Comparison of ENCODE assay signal across 8 cellular contexts in genomic region chr17:81394831-81395599, GRCh38. TPM values are rescaled to one million over a fixed set of nuclear protein-coding genes. Genes with fewer than 3 reads are reported as not detected.
DNase-seq lines count a peak whose midpoint lies in the region; ATAC-seq and TF ChIP-seq lines count a peak whose summit lies in the region.

Gene BAHCC1 (plus strand): TSS chr17:81395457. CDS start chr17:81399740, 4,283 bp downstream.

- intact Hi-C loops in esophagus muscularis mucosa (cut with DNase I), result loop anchor here (5.0 kb wide), 2 partner anchors 103 to 117 kb away; partner anchors contain the start of gene ACTG1

- H3K9me3 ChIP-seq in KOPT-K1 (ENCODE audit: insufficient read depth, low read length, poor library complexity, severe bottlenecking) (no peaks in the 10 kb centered on the region), esophagus muscularis mucosa (no peaks in the 10 kb centered on the region), mucosa of rectum (ENCODE audit: control insufficient read depth in 2 of 2, low read length in 2 of 2) (no peaks in the 10 kb centered on the region)

- H3K27me3 ChIP-seq in esophagus muscularis mucosa (no peaks in the 10 kb centered on the region), mucosa of rectum (ENCODE audit: control insufficient read depth in 2 of 2, insufficient read depth in 2 of 2, low read length in 2 of 2) (peaks cover 0 to 4% of the 10 kb centered on the region in 2 donors)

- peak; percentile 85 for TF ChIP-seq POLR2A in esophagus muscularis mucosa (IDR thresholded peaks at IDR 0.05; ENCODE audit: low read depth)

- peaks cover 34 to 60% (median 58%) of the 10 kb centered on the region in 4 donors for H3K4me1 ChIP-seq in esophagus muscularis mucosa
- peaks cover 26 to 27% of the 10 kb centered on the region in 2 donors for H3K4me1 ChIP-seq in mucosa of rectum (ENCODE audit: control insufficient read depth in 2 of 2, insufficient read depth in 2 of 2, low read length in 2 of 2)

- H3K9ac ChIP-seq in mucosa of rectum (ENCODE audit: low read depth in 1 of 2, low read length in 2 of 2), result peak within 1 kb of the TSS; percentile 65 to 97

- DNase-seq in DMS53 (lab: John Stamatoyannopoulos, UW) (peak; percentile 100), RPMI7951 (ENCODE audit: low read depth) (peak; percentile 91), esophagus muscularis mucosa (ENCODE audit: extremely low spot score) (peak; percentile 100)
- DNase-seq in activated T-helper 1 cell treated with anti-CD3 and anti-CD28 coated beads, Interleukin-2, amount 50 U/mL, for 16 hours (ENCODE audit: low read depth in 1 of 2, low spot score in 1 of 2), result peak; percentile 36 to 64
- peak; percentile 44 to 66 for DNase-seq in stimulated activated CD8-positive, alpha-beta memory T cell treated with anti-CD3 and anti-CD28 coated beads, Interleukin-4, amount 100 ng/mL, for 1 hour (ENCODE audit: low read depth in 2 of 2, low spot score in 1 of 2)

- H3K4me3 ChIP-seq in esophagus muscularis mucosa (peak within 1 kb of the TSS; percentile 79 to 95 (median 90)), mucosa of rectum (ENCODE audit: low read length in 2 of 2) (peak within 1 kb of the TSS; percentile 77 to 78)

- H3K36me3 ChIP-seq in KOPT-K1 (ENCODE audit: insufficient read depth, low read length), result peaks cover 4% of the 10 kb centered on the region; the same call in 1 of the 2 replicates
- H3K36me3 ChIP-seq in esophagus muscularis mucosa, result no peaks in the 10 kb centered on the region
- H3K36me3 ChIP-seq in mucosa of rectum (ENCODE audit: control insufficient read depth in 2 of 2, insufficient read depth in 2 of 2, low read length in 2 of 2), result no peaks in the 10 kb centered on the region

- ATAC-seq in GM19455 (IDR thresholded peaks at IDR 0.05; ENCODE audit: unreplicated experiment), result no peak

- TF ChIP-seq EP300 in esophagus muscularis mucosa (IDR thresholded peaks at IDR 0.05), result no peak

- H3K27ac ChIP-seq in KOPT-K1 (ENCODE audit: low read depth, low read length, poor library complexity, severe bottlenecking), result peak within 1 kb of the TSS; percentile 93
- H3K27ac ChIP-seq in esophagus muscularis mucosa (replicated peaks in 1 of 4), result peak within 1 kb of the TSS; percentile 96 to 100 (median 99)
- H3K27ac ChIP-seq in mucosa of rectum (ENCODE audit: low read depth in 2 of 2, low read length in 2 of 2), result peak within 1 kb of the TSS; percentile 87 to 91

- WGBS in esophagus muscularis mucosa, result 0% methylated on average over 45 of the region's 49 CpGs

- TF ChIP-seq CTCF in esophagus muscularis mucosa (IDR thresholded peaks at IDR 0.05), result peak in 1 of 3 experiments; percentile 11

RNA-seq across cellular contexts. Expression of gene BAHCC1, which starts in this region (rescaled TPM):
- total RNA-seq in RPMI7951 (2014; rRNA removed; shearing (Covaris generic)), result under 0.01 and 0.36 TPM in 2 replicates
- 10 to 100 TPM; 15.9 to 38.1 (median 21.1) TPM for total RNA-seq in esophagus muscularis mucosa

Comparison
In these comparisons a context has a peak if more than half of its experiments do, and no peak if none do; other contexts are left out.
1. RNA of gene BAHCC1 (total RNA-seq): 15.9 to 38.1 TPM in esophagus muscularis mucosa; under 0.01 to 0.36 TPM in RPMI7951; every median in the first group is over 10 times any median in the second.
2. Peak in DNase-seq in RPMI7951; RNA of the gene not detected or under 1 TPM.
3. DNase-seq: peak in every context shown above with its lines; median percentile 100 in DMS53; 100 in esophagus muscularis mucosa; 91 in RPMI7951; 55 in stimulated activated CD8-positive, alpha-beta memory T cell treated with anti-CD3 and anti-CD28 coated beads, Interleukin-4, amount 100 ng/mL, for 1 hour; 50 in activated T-helper 1 cell treated with anti-CD3 and anti-CD28 coated beads, Interleukin-2, amount 50 U/mL, for 16 hours.
4. Peak in every context shown above with its lines, with median percentiles within 50 percentile points of each other: H3K27ac ChIP-seq.